In genomic region chr18:77776104-77776503, GRCh38 we compare ENCODE assay signal across 21 cellular contexts.
"Had no signal": no experiment of that assay in that cellular context is flagged by ENCODE, and none has a peak within 500 bp of the region (broad histone marks: within the 10 kb centered on the region; RNA-seq: fewer than 3 reads in every experiment).

No MANE protein-coding gene starts in this region.

- H3K36me3 Mint-ChIP-seq: mesothelial cell of epicardium, naive B cell had no signal

- DNase-seq: dermis blood vessel endothelial cell; dorsolateral prefrontal cortex; effector CD4-positive, alpha-beta T cell; effector memory CD4-positive, alpha-beta T cell; esophagus squamous epithelium; foreskin fibroblast; foreskin melanocyte; gastrocnemius medialis; glutamatergic neuron; head of caudate nucleus; heart right ventricle; hippocampal formation; left cardiac atrium; left lung; left ventricle myocardium superior; lower lobe of right lung; mesenchymal stem cell; mucosa of descending colon; naive B cell had no signal

- H3K4me1 ChIP-seq: esophagus squamous epithelium, gastrocnemius medialis, heart right ventricle, left lung, lower lobe of right lung had no signal

- H3K4me3 Mint-ChIP-seq: mesothelial cell of epicardium, naive B cell had no signal

- H3K36me3 ChIP-seq: esophagus squamous epithelium, gastrocnemius medialis, heart right ventricle, left lung, lower lobe of right lung had no signal

- H3K4me3 ChIP-seq: coronary artery, dorsolateral prefrontal cortex, esophagus squamous epithelium, gastrocnemius medialis, heart right ventricle, left lung, lower lobe of right lung, mucosa of descending colon had no signal

- H3K4me1 Mint-ChIP-seq: mesothelial cell of epicardium, naive B cell had no signal

- H3K27ac ChIP-seq: coronary artery, dorsolateral prefrontal cortex, esophagus squamous epithelium, gastrocnemius medialis, heart right ventricle, left lung, lower lobe of right lung had no signal

- H3K27me3 Mint-ChIP-seq: naive B cell had no signal

- H3K27me3 ChIP-seq: esophagus squamous epithelium, gastrocnemius medialis, left lung had no signal

- H3K9me3 ChIP-seq: esophagus squamous epithelium, gastrocnemius medialis, left lung, lower lobe of right lung, mucosa of descending colon had no signal

- H3K9me3 Mint-ChIP-seq: mesothelial cell of epicardium, naive B cell had no signal

- H3K27ac Mint-ChIP-seq: mesothelial cell of epicardium, naive B cell had no signal
